ENCODE assay signal across 18 cellular contexts in the genomic region with DNA sequence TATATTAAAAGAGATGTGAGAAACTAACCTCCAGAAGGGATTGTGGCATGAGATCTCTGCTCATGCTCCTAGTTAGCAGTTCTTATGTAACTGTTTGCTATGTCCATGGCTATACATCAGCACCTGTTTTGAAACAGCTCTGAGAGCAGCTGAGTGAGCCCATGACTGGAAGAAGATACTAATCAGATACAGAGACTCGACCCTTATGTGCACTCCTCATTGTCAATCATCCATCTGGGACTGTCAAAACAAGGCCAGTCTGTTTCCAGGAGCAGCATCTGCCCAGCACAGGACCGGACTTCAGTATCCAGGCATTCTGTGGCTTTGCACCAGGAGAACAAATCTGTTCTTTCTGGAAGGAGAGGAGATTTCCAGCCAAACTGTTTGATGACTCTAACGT.
A peak's percentile ranks its signal among the peaks of the same experiment; 100 is the strongest.
DNase-seq lines count a peak whose midpoint lies in the region; ATAC-seq and TF ChIP-seq lines count a peak whose summit lies in the region.
"Had no signal": no experiment of that assay in that cellular context is flagged by ENCODE, and none has a peak within 500 bp of the region (broad histone marks: within the 10 kb centered on the region; RNA-seq: fewer than 3 reads in every experiment).

No MANE protein-coding gene starts in this region.

- no peak for TF ChIP-seq CTCF in BE2C (IDR thresholded peaks at IDR 0.05; ENCODE audit: low read depth, low read length)
- TF ChIP-seq CTCF in nephron progenitor cell (IDR thresholded peaks at IDR 0.05), result no peak
- TF ChIP-seq CTCF in testis (IDR thresholded peaks at IDR 0.05), result no peak

- H3K27ac Mint-ChIP-seq in nephron progenitor cell, result peak overlapping the region; percentile 40
- no peak overlapping the region for H3K27ac Mint-ChIP-seq in activated CD8-positive, alpha-beta memory T cell treated with anti-CD3 and anti-CD28 coated beads, Interleukin-2, amount 10 ng/mL, durations not matched to agents 7 days and 5 days
- H3K27ac Mint-ChIP-seq: activated B cell treated with CpG ODN at 0.5 μM for 24 hours; activated T-helper 1 cell treated with anti-CD3 and anti-CD28 coated beads, Interleukin-12 subunit alpha, Interleukin-12 subunit beta, Interleukin-2, Interleukin-4 antibody, amounts not matched to agents 30 ng/mL and 10 ng/mL and 1 ng/mL, durations not matched to agents 14 hours and 24 hours and 36 hours; endodermal cell had no signal

- peaks cover 4% of the 10 kb centered on the region for H3K27me3 Mint-ChIP-seq in nephron progenitor cell (ENCODE audit: low read depth, poor library complexity)
- H3K27me3 Mint-ChIP-seq in activated CD8-positive, alpha-beta memory T cell treated with anti-CD3 and anti-CD28 coated beads, Interleukin-2, amount 10 ng/mL, durations not matched to agents 7 days and 5 days, result peaks cover 7% of the 10 kb centered on the region
- H3K27me3 Mint-ChIP-seq: activated B cell treated with CpG ODN at 0.5 μM for 24 hours had no signal

- CTCF ChIA-PET in activated CD8-positive, alpha-beta memory T cell treated with anti-CD3 and anti-CD28 coated beads, Interleukin-2, amount 10 ng/mL, durations not matched to agents 7 days and 5 days (lab: Charles Lee), result interaction anchor here (1.0 kb wide), 1 partner anchor 81 kb away, joined by 3 read pairs; no protein-coding TSS in a partner anchor

- 43 to 54% methylated on average over 3 of the region's 3 CpGs for WGBS in testis, 2 donors

- intact Hi-C loops in testis (cut with DNase I; ENCODE audit: low total_unique reads), result no loop called here

- H3K9me3 ChIP-seq in BE2C, result no peaks in the 10 kb centered on the region
- no peaks in the 10 kb centered on the region for H3K9me3 ChIP-seq in testis

- H3K27me3 ChIP-seq in BE2C (no peaks in the 10 kb centered on the region), testis (no peaks in the 10 kb centered on the region)

- no peak overlapping the region for H3K4me3 Mint-ChIP-seq in nephron progenitor cell
- no peak overlapping the region for H3K4me3 Mint-ChIP-seq in activated CD8-positive, alpha-beta memory T cell treated with anti-CD3 and anti-CD28 coated beads, Interleukin-2, amount 10 ng/mL, durations not matched to agents 7 days and 5 days
- H3K4me3 Mint-ChIP-seq: activated B cell treated with CpG ODN at 0.5 μM for 24 hours; activated T-helper 1 cell treated with anti-CD3 and anti-CD28 coated beads, Interleukin-12 subunit alpha, Interleukin-12 subunit beta, Interleukin-2, Interleukin-4 antibody, amounts not matched to agents 30 ng/mL and 10 ng/mL and 1 ng/mL, durations not matched to agents 14 hours and 24 hours and 36 hours; central memory CD8-positive, alpha-beta T cell; endodermal cell had no signal

- no peaks in the 10 kb centered on the region for H3K9me3 Mint-ChIP-seq in nephron progenitor cell
- no peaks in the 10 kb centered on the region for H3K9me3 Mint-ChIP-seq in activated CD8-positive, alpha-beta memory T cell treated with anti-CD3 and anti-CD28 coated beads, Interleukin-2, amount 10 ng/mL, durations not matched to agents 7 days and 5 days (ENCODE audit: low read depth)
- H3K9me3 Mint-ChIP-seq: activated B cell treated with CpG ODN at 0.5 μM for 24 hours; activated T-helper 1 cell treated with anti-CD3 and anti-CD28 coated beads, Interleukin-12 subunit alpha, Interleukin-12 subunit beta, Interleukin-2, Interleukin-4 antibody, amounts not matched to agents 30 ng/mL and 10 ng/mL and 1 ng/mL, durations not matched to agents 14 hours and 24 hours and 36 hours; central memory CD8-positive, alpha-beta T cell; endodermal cell had no signal

- H3K36me3 ChIP-seq in BE2C (no peaks in the 10 kb centered on the region), testis (ENCODE audit: low read depth, missing control alignments) (no peaks in the 10 kb centered on the region)

- no peak for TF ChIP-seq POLR2A in testis (IDR thresholded peaks at IDR 0.05)

- peaks cover 9% of the 10 kb centered on the region for H3K4me1 Mint-ChIP-seq in nephron progenitor cell
- H3K4me1 Mint-ChIP-seq in activated CD8-positive, alpha-beta memory T cell treated with anti-CD3 and anti-CD28 coated beads, Interleukin-2, amount 10 ng/mL, durations not matched to agents 7 days and 5 days, result no peaks in the 10 kb centered on the region
- H3K4me1 Mint-ChIP-seq: activated B cell treated with CpG ODN at 0.5 μM for 24 hours; central memory CD8-positive, alpha-beta T cell had no signal

- peak; percentile 65 for DNase-seq in BE2C
- peak; percentile 75 for DNase-seq in LHCN-M2 (ENCODE audit: low read depth)
- DNase-seq in nephron progenitor cell, result no peak
- DNase-seq in testis, result no peak
- DNase-seq in activated CD8-positive, alpha-beta memory T cell treated with anti-CD3 and anti-CD28 coated beads, Interleukin-2, amount 10 ng/mL, durations not matched to agents 7 days and 5 days, result no peak
- DNase-seq: activated B cell treated with CpG ODN at 0.5 μM for 24 hours; activated CD8-positive, alpha-beta memory T cell treated with anti-CD3 and anti-CD28 coated beads for 24 hours; endodermal cell; NCI-H1092; NCI-H2081 treated with DMSO at 0.1 percent for 48 hours; NK-92 treated with Interleukin-12 subunit alpha and Interleukin-12 subunit beta, amount 100 ng/mL, for 24 hours; RPMI8226; T-helper 2 cell had no signal

- H3K27ac ChIP-seq in cingulate gyrus (ENCODE audit: low read depth, low read length) (peak overlapping the region; percentile 30), testis (no peak overlapping the region)

- H3K4me1 ChIP-seq in BE2C (peaks cover 10% of the 10 kb centered on the region), testis (peaks cover 3% of the 10 kb centered on the region)

- no peaks in the 10 kb centered on the region for H3K36me3 Mint-ChIP-seq in nephron progenitor cell (ENCODE audit: low read depth)
- H3K36me3 Mint-ChIP-seq in activated CD8-positive, alpha-beta memory T cell treated with anti-CD3 and anti-CD28 coated beads, Interleukin-2, amount 10 ng/mL, durations not matched to agents 7 days and 5 days, result no peaks in the 10 kb centered on the region

- ATAC-seq in activated CD8-positive, alpha-beta memory T cell treated with anti-CD3 and anti-CD28 coated beads, Interleukin-2, amount 10 ng/mL, durations not matched to agents 7 days and 5 days, result no peak
- ATAC-seq in GM18907 (IDR thresholded peaks at IDR 0.05; ENCODE audit: unreplicated experiment), result no peak
- no peak for ATAC-seq in HG02840 (IDR thresholded peaks at IDR 0.05; ENCODE audit: low FRiP score, unreplicated experiment)

- no peak overlapping the region for H3K4me3 ChIP-seq in BE2C (ENCODE audit: low read depth, low read length)
- no peak overlapping the region for H3K4me3 ChIP-seq in testis

Comparison
In these comparisons a context has a peak if more than half of its experiments do, and no peak if none do; other contexts are left out.
1. DNase-seq: peak in BE2C (single experiment) and LHCN-M2 (single experiment); none in nephron progenitor cell (single experiment), testis (single experiment) and activated CD8-positive, alpha-beta memory T cell treated with anti-CD3 and anti-CD28 coated beads, Interleukin-2, amount 10 ng/mL, durations not matched to agents 7 days and 5 days (single experiment).